ENCODE assay signal across 26 cellular contexts in the genomic region with DNA sequence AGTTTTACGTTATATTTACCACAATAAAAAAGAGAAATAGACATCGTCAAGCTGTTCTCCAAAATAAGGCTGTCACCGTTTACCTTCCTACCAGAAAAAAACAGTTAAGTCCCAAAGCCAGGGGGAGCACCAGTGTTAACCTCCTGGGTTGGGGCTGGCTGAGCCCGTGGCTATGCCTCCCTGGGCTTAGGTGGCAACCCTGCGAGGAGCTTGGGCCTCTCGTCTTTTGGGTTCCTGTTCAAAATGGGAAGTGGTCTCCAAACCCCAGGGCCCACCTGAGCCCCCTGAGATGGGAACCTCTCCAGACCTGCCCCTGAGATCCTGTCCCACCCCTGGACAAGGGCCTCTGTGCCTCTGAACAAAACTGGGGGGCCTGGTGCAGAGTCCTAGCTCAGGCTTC. TPM values are rescaled to one million over a fixed set of nuclear protein-coding genes. Genes with fewer than 3 reads are reported as not detected.
A peak's percentile ranks its signal among the peaks of the same experiment; 100 is the strongest.
DNase-seq lines count a peak whose midpoint lies in the region; ATAC-seq and TF ChIP-seq lines count a peak whose summit lies in the region.
"Had no signal": no experiment of that assay in that cellular context is flagged by ENCODE, and none has a peak within 500 bp of the region (broad histone marks: within the 10 kb centered on the region; RNA-seq: fewer than 3 reads in every experiment).

No MANE protein-coding gene starts in this region.

- no peak for TF ChIP-seq CTCF in right atrium auricular region (IDR thresholded peaks at IDR 0.05)
- TF ChIP-seq CTCF in dorsolateral prefrontal cortex (IDR thresholded peaks at IDR 0.05 in 54 of 56, conservative IDR thresholded peaks at IDR 0.05 in 2 of 56; ENCODE audit: low read depth in 1 of 56, partially characterized antibody in 56 of 56) = no peak
- TF ChIP-seq CTCF in parathyroid adenoma (IDR thresholded peaks at IDR 0.05) = no peak

- H3K27ac ChIP-seq in right atrium auricular region = peak overlapping the region; percentile 55 to 75
- peak overlapping the region in 43 of 59 donors; percentile 15 to 94 (median 74) for H3K27ac ChIP-seq in dorsolateral prefrontal cortex
- H3K27ac ChIP-seq in parathyroid adenoma = peak overlapping the region; percentile 71
- peak overlapping the region; percentile 97 for H3K27ac ChIP-seq in substantia nigra (ENCODE audit: low read depth, low read length, poor library complexity, severe bottlenecking)
- H3K27ac ChIP-seq: A549, C4-2B, HL-60, RWPE1 had no signal

- no peak for DNase-seq in right atrium auricular region (ENCODE audit: low spot score)
- no peak for DNase-seq in left cardiac atrium
- DNase-seq in dorsolateral prefrontal cortex = no peak
- DNase-seq in substantia nigra (lab: John Stamatoyannopoulos, UW) = no peak
- DNase-seq in sciatic nerve (ENCODE audit: low spot score) = no peak
- no peak for DNase-seq in mucosa of gallbladder (ENCODE audit: low spot score)
- DNase-seq in activated CD4-positive, alpha-beta T cell treated with anti-CD3 and anti-CD28 coated beads, Interleukin-2, amount 50 U/mL, for 1 hour = no peak
- DNase-seq: AML-193; CD8-positive, alpha-beta memory T cell; DMS 273 treated with DMSO at 0.1 percent for 48 hours; DMS79 treated with DMSO at 0.1 percent for 48 hours; HCEC 1CT; NCI-H1092; NCI-H1417 treated with DMSO at 0.1 percent for 48 hours; NCI-H1694 treated with DMSO at 0.1 percent for 48 hours; NCI-H2081; NCI-H2227 treated with DMSO at 0.1 percent for 48 hours; NCI-H510A; NCI-H69; SHP77 treated with DMSO at 0.1 percent for 48 hours had no signal

- H3K4me1 ChIP-seq in right atrium auricular region = peaks cover 0 to 82% of the 10 kb centered on the region in 2 donors
- peaks cover 25% of the 10 kb centered on the region for H3K4me1 ChIP-seq in parathyroid adenoma
- H3K4me1 ChIP-seq: A549 had no signal

- H3K27me3 ChIP-seq in right atrium auricular region (no peaks in the 10 kb centered on the region), dorsolateral prefrontal cortex (no peaks in the 10 kb centered on the region), parathyroid adenoma (ENCODE audit: control insufficient read depth, insufficient read depth, low read length) (no peaks in the 10 kb centered on the region)

- ATAC-seq in left cardiac atrium (no peak), sciatic nerve (no peak)
- ATAC-seq: A549, Panc1 had no signal

- no peak overlapping the region for H3K9ac ChIP-seq in parathyroid adenoma

- H3K36me3 ChIP-seq in right atrium auricular region = no peaks in the 10 kb centered on the region
- no peaks in the 10 kb centered on the region for H3K36me3 ChIP-seq in parathyroid adenoma (ENCODE audit: control insufficient read depth, insufficient read depth, low read length)

- H3K4me3 ChIP-seq in right atrium auricular region (no peak overlapping the region), dorsolateral prefrontal cortex (no peak overlapping the region), parathyroid adenoma (ENCODE audit: low read depth, low read length) (no peak overlapping the region)
- H3K4me3 ChIP-seq: A549 had no signal

- H3K4me2 ChIP-seq in parathyroid adenoma (ENCODE audit: low read length) = peak overlapping the region; percentile 73
- H3K4me2 ChIP-seq: A549 had no signal

- H3K79me2 ChIP-seq in parathyroid adenoma = peaks cover 51% of the 10 kb centered on the region

- no peak overlapping the region for H2AFZ ChIP-seq in parathyroid adenoma

- H3K9me3 ChIP-seq in right atrium auricular region (no peaks in the 10 kb centered on the region), parathyroid adenoma (ENCODE audit: control insufficient read depth, low read length) (no peaks in the 10 kb centered on the region)
- H3K9me3 ChIP-seq: A549 had no signal

- intact Hi-C loops in left cardiac atrium (cut with DNase I) (no loop called here), dorsolateral prefrontal cortex (cut with DNase I) (no loop called here), sciatic nerve (cut with DNase I) (loop anchor here (10.0 kb wide), 1 partner anchor 83 kb away; no protein-coding TSS in a partner anchor)

RNA-seq across cellular contexts. Expression of gene PACS2, which starts 22.9 kb away (rescaled TPM):
- total RNA-seq in right atrium auricular region (10 to 100 TPM; 55.0 to 59.7 TPM), left cardiac atrium (10 to 100 TPM; 53.4 to 55.8 TPM), dorsolateral prefrontal cortex (100 to 1,000 TPM; 131 to 394 (median 200) TPM), sciatic nerve (152 TPM), mucosa of gallbladder (105 TPM)

RNA-seq across cellular contexts. Expression of gene BRF1, which starts 36.6 kb away (rescaled TPM):
- 10 to 100 TPM; 16.2 to 17.2 TPM for total RNA-seq in right atrium auricular region
- total RNA-seq in left cardiac atrium = 10 to 100 TPM; 18.8 to 20.0 TPM
- total RNA-seq in dorsolateral prefrontal cortex = 100 to 1,000 TPM in 7 of 120 experiments, 10 to 100 TPM in 113; 55.3 to 109 (median 75.5) TPM
- 48.4 TPM for total RNA-seq in sciatic nerve
- total RNA-seq in mucosa of gallbladder = 51.7 TPM
